Comparison of ENCODE assay signal across 16 cellular contexts in the genomic region with DNA sequence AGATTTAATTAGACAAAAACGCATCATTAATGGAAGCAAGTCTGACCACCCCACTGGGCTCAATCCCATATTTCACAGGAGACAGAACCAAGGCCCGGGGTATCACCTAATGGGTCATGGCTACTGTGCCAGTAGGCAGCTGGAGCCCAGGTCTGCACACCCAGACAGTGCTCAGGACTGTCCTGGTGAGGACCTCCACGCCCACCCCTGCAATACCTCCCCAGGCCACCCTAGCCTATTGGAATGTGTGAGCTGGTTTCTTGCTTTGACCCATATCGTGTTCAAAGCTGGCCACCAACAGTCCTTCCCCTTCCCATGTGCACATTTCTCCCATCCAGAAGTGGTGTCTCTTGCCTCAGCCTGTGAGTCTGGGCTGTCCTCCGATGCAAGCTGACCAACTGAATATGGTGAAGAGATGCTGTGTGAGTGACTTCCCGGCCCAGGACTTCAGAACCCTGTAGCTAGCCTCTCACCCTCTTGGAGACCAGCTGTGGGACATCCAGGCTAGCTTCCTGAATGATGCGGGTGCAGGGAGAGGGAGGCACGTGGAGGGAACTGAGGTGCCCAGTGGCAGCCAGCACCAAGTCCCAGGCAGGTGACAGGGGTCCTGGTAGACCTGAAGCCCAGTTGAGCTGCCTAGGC. TPM values are rescaled to one million over a fixed set of nuclear protein-coding genes. Genes with fewer than 3 reads are reported as not detected.
"Had no signal": no experiment of that assay in that cellular context is flagged by ENCODE, and none has a peak within 500 bp of the region (broad histone marks: within the 10 kb centered on the region; RNA-seq: fewer than 3 reads in every experiment).

No MANE protein-coding gene starts in this region.

- H3K27ac ChIP-seq: colonic mucosa, hepatocyte, suprapubic skin, thyroid gland, upper lobe of left lung, vagina had no signal

- H3K4me1 ChIP-seq: suprapubic skin, thyroid gland, upper lobe of left lung, vagina had no signal

- H3K9me3 ChIP-seq: colonic mucosa, suprapubic skin, thyroid gland, upper lobe of left lung, vagina had no signal

- H3K4me3 ChIP-seq: colonic mucosa, hepatocyte, suprapubic skin, thyroid gland, upper lobe of left lung, vagina had no signal

- DNase-seq: effector CD4-positive, alpha-beta T cell; foreskin melanocyte; kidney glomerular epithelial cell; mammary epithelial cell; naive thymus-derived CD4-positive, alpha-beta T cell; nephron progenitor cell; posterior cingulate gyrus; stimulated activated naive CD4-positive, alpha-beta T cell treated with Interleukin-2 at 50 U/mL for 16 hours; thyroid gland; upper lobe of left lung had no signal

- H3K36me3 Mint-ChIP-seq: naive thymus-derived CD4-positive, alpha-beta T cell had no signal

- ATAC-seq: naive thymus-derived CD4-positive, alpha-beta T cell had no signal

- H3K36me3 ChIP-seq: colonic mucosa, suprapubic skin, thyroid gland, upper lobe of left lung, vagina had no signal

- H3K27me3 ChIP-seq: colonic mucosa, hepatocyte, suprapubic skin, thyroid gland, upper lobe of left lung, vagina had no signal

- H3K4me3 Mint-ChIP-seq: naive thymus-derived CD4-positive, alpha-beta T cell; nephron progenitor cell had no signal

- H3K27ac Mint-ChIP-seq: naive thymus-derived CD4-positive, alpha-beta T cell; nephron progenitor cell had no signal

- H3K9me3 Mint-ChIP-seq: naive thymus-derived CD4-positive, alpha-beta T cell; nephron progenitor cell had no signal

RNA-seq across cellular contexts. Expression of a gene that starts 19.1 kb away (rescaled TPM):
- total RNA-seq: dermis microvascular lymphatic vessel endothelial cell; naive thymus-derived CD4-positive, alpha-beta T cell; pulmonary artery endothelial cell had no signal
